ENCODE assay signal across 8 cellular contexts in genomic region chr3:186254676-186255665, GRCh38.
DNase-seq lines count a peak whose midpoint lies in the region; ATAC-seq lines count a peak whose summit lies in the region.

No MANE protein-coding gene starts in this region.

- intact Hi-C loops in left ventricle myocardium superior (cut with micrococcal nuclease) = loop anchor here (10.0 kb wide), 1 partner anchor 290 kb away; the partner anchor contains the start of gene CRYGS
- intact Hi-C loops in cardiac septum (cut with DNase I) = loop anchor here (5.0 kb wide), 1 partner anchor 273 kb away; no protein-coding TSS in a partner anchor
- intact Hi-C loops in activated CD4-positive, alpha-beta T cell treated with anti-CD3 and anti-CD28 coated beads, Interleukin-2, amount 10 ng/mL, durations not matched to agents 24 days and 14 days (cut with micrococcal nuclease) = no loop called here

- peak overlapping the region; percentile 70 for H3K27ac Mint-ChIP-seq in activated CD4-positive, alpha-beta T cell treated with anti-CD3 and anti-CD28 coated beads, Interleukin-2, amount 10 ng/mL, durations not matched to agents 24 days and 14 days

- DNase-seq in left ventricle myocardium superior (no peak), cardiac septum (ENCODE audit: low spot score) (no peak), inferior parietal cortex (ENCODE audit: extremely low spot score) (no peak), DMS153 treated with DMSO at 0.1 percent for 48 hours (lab: John Stamatoyannopoulos, UW; ENCODE audit: unreplicated experiment) (no peak), HuH-7 (ENCODE audit: low spot score) (no peak)
- peak; percentile 79 for DNase-seq in activated CD4-positive, alpha-beta T cell treated with anti-CD3 and anti-CD28 coated beads, Interleukin-2, amount 10 ng/mL, durations not matched to agents 24 days and 14 days
- peak; percentile 71 for DNase-seq in stimulated activated CD4-positive, alpha-beta T cell treated with anti-CD3 and anti-CD28 coated beads, Interleukin-15, amount 100 ng/mL, for 24 hours

- no peaks in the 10 kb centered on the region for H3K9me3 Mint-ChIP-seq in activated CD4-positive, alpha-beta T cell treated with anti-CD3 and anti-CD28 coated beads, Interleukin-2, amount 10 ng/mL, durations not matched to agents 24 days and 14 days

- peaks cover 26% of the 10 kb centered on the region for H3K4me1 Mint-ChIP-seq in activated CD4-positive, alpha-beta T cell treated with anti-CD3 and anti-CD28 coated beads, Interleukin-2, amount 10 ng/mL, durations not matched to agents 24 days and 14 days

- H3K36me3 Mint-ChIP-seq in activated CD4-positive, alpha-beta T cell treated with anti-CD3 and anti-CD28 coated beads, Interleukin-2, amount 10 ng/mL, durations not matched to agents 24 days and 14 days (ENCODE audit: low read depth) = no peaks in the 10 kb centered on the region

- H3K4me3 Mint-ChIP-seq in activated CD4-positive, alpha-beta T cell treated with anti-CD3 and anti-CD28 coated beads, Interleukin-2, amount 10 ng/mL, durations not matched to agents 24 days and 14 days = peak overlapping the region; percentile 16

- peaks cover 14% of the 10 kb centered on the region for H3K27me3 Mint-ChIP-seq in activated CD4-positive, alpha-beta T cell treated with anti-CD3 and anti-CD28 coated beads, Interleukin-2, amount 10 ng/mL, durations not matched to agents 24 days and 14 days

- ATAC-seq in left ventricle myocardium superior (peak; percentile 33), HG03108 (IDR thresholded peaks at IDR 0.05; ENCODE audit: unreplicated experiment) (peak; percentile 53)

Comparison
In these comparisons a context has a peak if more than half of its experiments do, and no peak if none do; other contexts are left out.
1. DNase-seq: peak in activated CD4-positive, alpha-beta T cell treated with anti-CD3 and anti-CD28 coated beads, Interleukin-2, amount 10 ng/mL, durations not matched to agents 24 days and 14 days (single experiment) and stimulated activated CD4-positive, alpha-beta T cell treated with anti-CD3 and anti-CD28 coated beads, Interleukin-15, amount 100 ng/mL, for 24 hours (single experiment); none in left ventricle myocardium superior (single experiment), cardiac septum (single experiment), inferior parietal cortex (single experiment), DMS153 treated with DMSO at 0.1 percent for 48 hours (single experiment) and HuH-7 (single experiment).